1 cellular context compared by ENCODE assay signal in the genomic region with DNA sequence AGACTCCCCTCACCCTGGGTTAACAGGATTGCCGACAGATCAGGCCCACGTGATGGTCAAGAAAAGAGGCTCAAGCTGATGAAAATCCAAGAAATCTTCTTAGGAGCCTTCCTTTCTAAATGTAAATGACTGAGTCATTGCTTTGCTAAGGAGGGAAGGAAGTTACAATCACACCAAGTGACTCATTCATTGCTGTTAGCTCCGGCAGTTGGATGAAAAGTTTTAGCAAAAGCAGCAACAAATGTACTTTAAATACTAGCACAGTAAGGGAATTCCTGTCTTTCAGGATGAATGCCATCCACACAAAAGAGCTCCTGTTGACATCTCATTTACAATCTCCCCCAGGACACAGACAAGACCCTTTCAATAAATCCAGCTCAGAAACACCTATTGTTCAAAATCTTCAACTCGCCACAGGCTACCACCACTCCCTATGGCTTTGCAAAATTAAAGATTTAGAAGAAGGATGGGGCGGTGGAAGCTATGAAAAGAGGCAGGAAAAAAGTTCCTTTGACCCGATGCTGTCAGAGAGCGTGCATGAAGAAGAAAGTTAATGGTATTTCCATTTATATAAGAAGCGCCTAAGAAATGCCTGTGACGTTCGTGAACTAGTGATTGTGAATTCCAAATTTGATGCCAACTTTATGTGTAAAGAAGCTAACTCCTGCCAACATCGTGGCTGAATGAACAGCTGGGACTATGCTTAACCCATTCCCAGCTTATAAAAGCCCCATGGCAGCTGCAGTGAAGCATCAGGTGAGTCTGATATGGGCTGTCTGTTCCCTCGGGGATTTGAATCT.
TF ChIP-seq lines count a peak whose summit lies in the region.

No MANE protein-coding gene starts in this region.

TF ChIP-seq in HepG2, 621 proteins besides CTCF, POLR2A, EP300 and RAD21 (continued from another document and continues in another):
- no peak for TF ChIP-seq ZNF318 (CRISPR knock-in tag; IDR thresholded peaks at IDR 0.05)
- TF ChIP-seq ZBTB7B (CRISPR knock-in tag; IDR thresholded peaks at IDR 0.05): no peak
- TF ChIP-seq KLF12 (CRISPR knock-in tag; IDR thresholded peaks at IDR 0.05; ENCODE audit: borderline replicate concordance): no peak
- no peak for TF ChIP-seq TCF7 (IDR thresholded peaks at IDR 0.05; ENCODE audit: low read depth)
- TF ChIP-seq YEATS2 (CRISPR knock-in tag; IDR thresholded peaks at IDR 0.05; ENCODE audit: borderline replicate concordance): peak; percentile 23; the same call in 1 of the 2 replicates
- TF ChIP-seq, protein P1, sequence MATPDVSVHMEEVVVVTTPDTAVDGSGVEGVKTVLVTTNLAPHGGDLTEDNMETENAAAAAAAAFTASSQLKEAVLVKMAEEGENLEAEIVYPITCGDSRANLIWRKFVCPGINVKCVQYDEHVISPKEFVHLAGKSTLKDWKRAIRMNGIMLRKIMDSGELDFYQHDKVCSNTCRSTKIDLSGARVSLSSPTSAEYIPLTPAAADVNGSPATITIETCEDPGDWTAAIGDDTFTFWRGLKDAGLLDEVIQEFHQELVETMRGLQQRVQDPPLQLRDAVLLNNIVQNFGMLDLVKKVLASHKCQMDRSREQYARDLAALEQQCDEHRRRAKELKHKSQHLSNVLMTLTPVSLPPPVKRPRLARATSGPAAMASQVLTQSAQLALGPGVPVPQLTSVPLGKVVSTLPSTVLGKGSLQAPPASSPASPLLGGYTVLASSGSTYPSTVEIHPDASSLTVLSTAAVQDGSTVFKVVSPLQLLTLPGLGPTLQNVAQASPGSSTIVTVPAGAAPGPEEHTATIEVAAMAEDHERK (CRISPR knock-in tag; IDR thresholded peaks at IDR 0.05; ENCODE audit: low read depth): no peak
- no peak for TF ChIP-seq KDM6A (CRISPR knock-in tag; IDR thresholded peaks at IDR 0.05; ENCODE audit: low read depth)
- 0 out of 2 replicates have a peak, but pooled peaks have one; percentile 46 for TF ChIP-seq USF2 (IDR thresholded peaks at IDR 0.05; ENCODE audit: low read depth, low read length)
- peak; percentile 48; the same call in 1 of the 2 replicates for TF ChIP-seq USF2 (CRISPR knock-in tag; IDR thresholded peaks at IDR 0.05; ENCODE audit: borderline replicate concordance)
- TF ChIP-seq ADNP (CRISPR knock-in tag; IDR thresholded peaks at IDR 0.05): no peak
- no peak for TF ChIP-seq ZNF83 (CRISPR knock-in tag; IDR thresholded peaks at IDR 0.05; ENCODE audit: borderline replicate concordance)
- TF ChIP-seq ZNF101 (CRISPR knock-in tag; IDR thresholded peaks at IDR 0.05; ENCODE audit: borderline replicate concordance, low read depth): no peak
- TF ChIP-seq MIXL1 (CRISPR knock-in tag; IDR thresholded peaks at IDR 0.05): no peak
- TF ChIP-seq AFF4 (CRISPR knock-in tag; IDR thresholded peaks at IDR 0.05): peak; percentile 88; the same call in 1 of the 2 replicates
- TF ChIP-seq MTF2 (CRISPR knock-in tag; IDR thresholded peaks at IDR 0.05; ENCODE audit: borderline replicate concordance): no peak
- TF ChIP-seq ZMYM3 (CRISPR knock-in tag; IDR thresholded peaks at IDR 0.05): no peak
- TF ChIP-seq, protein P2, sequence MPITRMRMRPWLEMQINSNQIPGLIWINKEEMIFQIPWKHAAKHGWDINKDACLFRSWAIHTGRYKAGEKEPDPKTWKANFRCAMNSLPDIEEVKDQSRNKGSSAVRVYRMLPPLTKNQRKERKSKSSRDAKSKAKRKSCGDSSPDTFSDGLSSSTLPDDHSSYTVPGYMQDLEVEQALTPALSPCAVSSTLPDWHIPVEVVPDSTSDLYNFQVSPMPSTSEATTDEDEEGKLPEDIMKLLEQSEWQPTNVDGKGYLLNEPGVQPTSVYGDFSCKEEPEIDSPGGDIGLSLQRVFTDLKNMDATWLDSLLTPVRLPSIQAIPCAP (CRISPR knock-in tag; IDR thresholded peaks at IDR 0.05; ENCODE audit: low read depth): no peak
- TF ChIP-seq SAP130 (CRISPR knock-in tag; IDR thresholded peaks at IDR 0.05; ENCODE audit: low read depth): peak; percentile 35; the same call in 1 of the 2 replicates
- TF ChIP-seq HNF4A (CRISPR knock-in tag; IDR thresholded peaks at IDR 0.05): no peak
- TF ChIP-seq CBX1 (IDR thresholded peaks at IDR 0.05; ENCODE audit: low read depth): no peak
- no peak for TF ChIP-seq POLR2AphosphoS5 (IDR thresholded peaks at IDR 0.05; ENCODE audit: low read depth, low read length)
- no peak for TF ChIP-seq ZFP36L2 (CRISPR knock-in tag; IDR thresholded peaks at IDR 0.05)
- 0 out of 2 replicates have a peak, but pooled peaks have one; percentile 34 for TF ChIP-seq ZNF574 (CRISPR knock-in tag; IDR thresholded peaks at IDR 0.05)
- TF ChIP-seq, protein P3, sequence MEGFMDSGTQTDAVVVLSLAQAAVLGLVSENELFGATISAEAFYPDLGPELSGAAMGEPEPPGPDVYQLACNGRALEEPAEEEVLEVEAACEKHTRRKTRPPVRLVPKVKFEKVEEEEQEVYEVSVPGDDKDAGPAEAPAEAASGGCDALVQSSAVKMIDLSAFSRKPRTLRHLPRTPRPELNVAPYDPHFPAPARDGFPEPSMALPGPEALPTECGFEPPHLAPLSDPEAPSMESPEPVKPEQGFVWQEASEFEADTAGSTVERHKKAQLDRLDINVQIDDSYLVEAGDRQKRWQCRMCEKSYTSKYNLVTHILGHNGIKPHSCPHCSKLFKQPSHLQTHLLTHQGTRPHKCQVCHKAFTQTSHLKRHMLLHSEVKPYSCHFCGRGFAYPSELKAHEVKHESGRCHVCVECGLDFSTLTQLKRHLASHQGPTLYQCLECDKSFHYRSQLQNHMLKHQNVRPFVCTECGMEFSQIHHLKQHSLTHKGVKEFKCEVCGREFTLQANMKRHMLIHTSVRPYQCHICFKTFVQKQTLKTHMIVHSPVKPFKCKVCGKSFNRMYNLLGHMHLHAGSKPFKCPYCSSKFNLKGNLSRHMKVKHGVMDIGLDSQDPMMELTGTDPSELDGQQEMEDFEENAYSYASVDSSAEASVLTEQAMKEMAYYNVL (CRISPR knock-in tag; IDR thresholded peaks at IDR 0.05; ENCODE audit: borderline replicate concordance): no peak
- TF ChIP-seq PPARG (CRISPR knock-in tag; conservative IDR thresholded peaks at IDR 0.05): no peak
- no peak for TF ChIP-seq HDAC2 (CRISPR knock-in tag; IDR thresholded peaks at IDR 0.05)
- TF ChIP-seq, protein P4, sequence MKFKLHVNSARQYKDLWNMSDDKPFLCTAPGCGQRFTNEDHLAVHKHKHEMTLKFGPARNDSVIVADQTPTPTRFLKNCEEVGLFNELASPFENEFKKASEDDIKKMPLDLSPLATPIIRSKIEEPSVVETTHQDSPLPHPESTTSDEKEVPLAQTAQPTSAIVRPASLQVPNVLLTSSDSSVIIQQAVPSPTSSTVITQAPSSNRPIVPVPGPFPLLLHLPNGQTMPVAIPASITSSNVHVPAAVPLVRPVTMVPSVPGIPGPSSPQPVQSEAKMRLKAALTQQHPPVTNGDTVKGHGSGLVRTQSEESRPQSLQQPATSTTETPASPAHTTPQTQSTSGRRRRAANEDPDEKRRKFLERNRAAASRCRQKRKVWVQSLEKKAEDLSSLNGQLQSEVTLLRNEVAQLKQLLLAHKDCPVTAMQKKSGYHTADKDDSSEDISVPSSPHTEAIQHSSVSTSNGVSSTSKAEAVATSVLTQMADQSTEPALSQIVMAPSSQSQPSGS (CRISPR knock-in tag; IDR thresholded peaks at IDR 0.05): no peak
